Comparison of ENCODE assay signal across 1 cellular context in the genomic region with DNA sequence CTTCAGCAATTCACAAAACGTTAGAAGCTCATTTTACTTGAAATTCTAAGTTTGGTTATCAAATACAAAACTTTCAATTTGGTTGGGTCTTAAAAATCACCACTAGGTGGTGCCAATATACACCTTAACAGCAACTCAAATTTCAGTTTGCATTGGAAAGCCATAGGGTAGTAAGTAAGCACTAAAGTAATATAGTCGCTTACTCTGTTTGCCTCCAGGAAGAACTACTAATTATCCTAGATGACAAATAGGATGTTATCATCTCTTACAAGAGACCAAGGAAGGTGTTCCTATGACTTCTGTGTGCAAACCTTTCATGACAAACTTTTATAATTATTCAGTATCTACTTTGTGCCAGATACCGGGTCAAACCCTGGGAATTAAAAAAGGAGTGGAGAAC.
TF ChIP-seq lines count a peak whose summit lies in the region.

No MANE protein-coding gene starts in this region.

TF ChIP-seq in K562, 482 proteins besides CTCF, POLR2A, EP300 and RAD21 (continued from another document):
- TF ChIP-seq DEAF1 (CRISPR knock-in tag; IDR thresholded peaks at IDR 0.05): peak; percentile 82
- no peak for TF ChIP-seq XRCC4 (IDR thresholded peaks at IDR 0.05; ENCODE audit: extremely low read depth, insufficient read depth, insufficient read length)
- 0 out of 2 replicates have a peak, but pooled peaks have one; percentile 50 for TF ChIP-seq GATAD2B (IDR thresholded peaks at IDR 0.05; ENCODE audit: borderline replicate concordance)
- TF ChIP-seq, protein P1, sequence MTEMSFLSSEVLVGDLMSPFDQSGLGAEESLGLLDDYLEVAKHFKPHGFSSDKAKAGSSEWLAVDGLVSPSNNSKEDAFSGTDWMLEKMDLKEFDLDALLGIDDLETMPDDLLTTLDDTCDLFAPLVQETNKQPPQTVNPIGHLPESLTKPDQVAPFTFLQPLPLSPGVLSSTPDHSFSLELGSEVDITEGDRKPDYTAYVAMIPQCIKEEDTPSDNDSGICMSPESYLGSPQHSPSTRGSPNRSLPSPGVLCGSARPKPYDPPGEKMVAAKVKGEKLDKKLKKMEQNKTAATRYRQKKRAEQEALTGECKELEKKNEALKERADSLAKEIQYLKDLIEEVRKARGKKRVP (CRISPR knock-in tag; IDR thresholded peaks at IDR 0.05): no peak
- 0 out of 2 replicates have a peak, but pooled peaks have one; percentile 50 for TF ChIP-seq ZNF592 (IDR thresholded peaks at IDR 0.05)
- 0 out of 2 replicates have a peak, but pooled peaks have one; percentile 23 for TF ChIP-seq TEAD4 (IDR thresholded peaks at IDR 0.05; ENCODE audit: low read length)
- no peak for TF ChIP-seq TEAD4 (CRISPR knock-in tag; IDR thresholded peaks at IDR 0.05; ENCODE audit: borderline replicate concordance)
- TF ChIP-seq YY1 (IDR thresholded peaks at IDR 0.05; ENCODE audit: borderline replicate concordance in 1 of 3, control insufficient read depth in 1 of 3, extremely low read depth in 1 of 3, insufficient read depth in 3 of 3, insufficient read length in 1 of 3, insufficient replicate concordance in 2 of 3, low read depth in 1 of 3, low read length in 2 of 3): no peak
- TF ChIP-seq KAT8 (IDR thresholded peaks at IDR 0.05; ENCODE audit: low read depth): no peak
- peak; percentile 22; the same call in 1 of the 2 replicates for TF ChIP-seq CC2D1A (IDR thresholded peaks at IDR 0.05)
- no peak for TF ChIP-seq ZNF165 (CRISPR knock-in tag; IDR thresholded peaks at IDR 0.05; ENCODE audit: borderline replicate concordance)
TF ChIP-seq in K562: peak in this region for 9.
